12 cellular contexts compared by ENCODE assay signal in the genomic region with DNA sequence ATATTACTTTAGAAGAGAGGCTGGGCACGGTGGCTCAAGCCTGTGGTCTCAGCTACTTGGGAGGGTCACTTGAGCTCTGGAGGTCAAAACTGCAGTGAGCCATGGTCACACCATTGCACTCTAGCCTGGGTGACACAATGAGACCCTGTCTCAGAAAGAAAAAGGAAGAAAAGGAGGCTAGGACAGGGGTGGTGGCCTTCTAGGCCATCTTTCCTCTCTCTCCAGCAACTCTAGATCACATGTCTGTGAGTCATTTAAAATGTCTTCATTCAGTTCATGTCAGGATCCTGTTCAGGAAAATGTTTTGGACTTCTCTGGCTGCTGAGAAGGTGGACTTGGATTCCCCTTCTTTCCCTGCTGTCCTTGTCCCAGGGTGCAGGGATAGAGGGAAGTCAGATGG. TPM values are rescaled to one million over a fixed set of nuclear protein-coding genes. Genes with fewer than 3 reads are reported as not detected.
DNase-seq lines count a peak whose midpoint lies in the region; ATAC-seq, FAIRE-seq and TF ChIP-seq lines count a peak whose summit lies in the region.
"Had no signal": no experiment of that assay in that cellular context is flagged by ENCODE, and none has a peak within 500 bp of the region (broad histone marks: within the 10 kb centered on the region; RNA-seq: fewer than 3 reads in every experiment).

No MANE protein-coding gene starts in this region.

- H3K79me2 ChIP-seq in K562 (ENCODE audit: control insufficient read depth, insufficient read depth, low read length): no peaks in the 10 kb centered on the region

- in situ Hi-C loops in K562 (cut with MboI): no loop called here

- TF ChIP-seq CTCF in K562 (IDR thresholded peaks at IDR 0.05 in 2 of 3, conservative IDR thresholded peaks at IDR 0.05 in 1 of 3; ENCODE audit: insufficient read depth in 2 of 3, low read depth in 1 of 3, low read length in 3 of 3) (no peak), tibial artery (IDR thresholded peaks at IDR 0.05) (no peak)

- no peaks in the 10 kb centered on the region for H3K9me3 Mint-ChIP-seq in activated naive CD4-positive, alpha-beta T cell treated with anti-CD3 and anti-CD28 coated beads, Interleukin-2, amount 50 U/mL, for 72 hours
- H3K9me3 Mint-ChIP-seq: activated CD4-positive, alpha-beta T cell treated with anti-CD3 and anti-CD28 coated beads, Interleukin-2, amount 10 ng/mL, durations not matched to agents 24 days and 14 days had no signal

- peaks cover 0 to 12% of the 10 kb centered on the region in 2 donors for H3K36me3 Mint-ChIP-seq in activated naive CD4-positive, alpha-beta T cell treated with anti-CD3 and anti-CD28 coated beads, Interleukin-2, amount 50 U/mL, for 72 hours

- no peak for TF ChIP-seq POLR2A in K562 (conservative IDR thresholded peaks at IDR 0.05)

- peak overlapping the region in 1 of 2 experiments; percentile 2; a peak in 1 of 4 replicates for H3K9ac ChIP-seq in K562 (ENCODE audit: insufficient read depth in 1 of 2, low read depth in 2 of 2, low read length in 2 of 2)
- H3K9ac ChIP-seq in subcutaneous abdominal adipose tissue (ENCODE audit: low read length in 5 of 5): no peak overlapping the region

- H3K27ac Mint-ChIP-seq in activated naive CD4-positive, alpha-beta T cell treated with anti-CD3 and anti-CD28 coated beads, Interleukin-2, amount 50 U/mL, for 72 hours: peak overlapping the region; percentile 56 to 81
- H3K27ac Mint-ChIP-seq: activated CD4-positive, alpha-beta T cell treated with anti-CD3 and anti-CD28 coated beads, Interleukin-2, amount 10 ng/mL, durations not matched to agents 24 days and 14 days had no signal

- H3K36me3 ChIP-seq in K562 (ENCODE audit: control insufficient read depth, insufficient read depth, low read length) (peaks cover 75% of the 10 kb centered on the region), subcutaneous abdominal adipose tissue (ENCODE audit: control insufficient read depth in 5 of 5, insufficient read depth in 5 of 5, low read length in 5 of 5) (peaks cover 4 to 62% (median 32%) of the 10 kb centered on the region in 5 donors), tibial artery (peaks cover 19 to 79% (median 28%) of the 10 kb centered on the region in 3 donors)

- H3K4me3 ChIP-seq in K562 (no peak overlapping the region), subcutaneous abdominal adipose tissue (ENCODE audit: low read depth in 1 of 5, low read length in 5 of 5) (no peak overlapping the region), tibial artery (no peak overlapping the region)
- H3K4me3 ChIP-seq: vagina had no signal

- H3K27ac ChIP-seq in K562 (ENCODE audit: extremely low read depth, low read depth, low read length) (no peak overlapping the region; the same call in 2 of the 3 replicates), subcutaneous abdominal adipose tissue (ENCODE audit: low read depth, low read length) (peak overlapping the region; percentile 2), tibial artery (peak overlapping the region in 1 of 2 donors; percentile 16)
- H3K27ac ChIP-seq: vagina had no signal

- CTCF ChIA-PET in K562 (lab: Yijun Ruan, JAX; ENCODE audit: low intra/inter-chr PET ratio): no interaction called here

- TF ChIP-seq RAD21 in K562 (CRISPR knock-in tag; conservative IDR thresholded peaks at IDR 0.05 in 1 of 2, IDR thresholded peaks at IDR 0.05 in 1 of 2): no peak

- no TSS peak for BruUV-seq in K562 (replicated peaks; lab: Mats Ljungman, UMichigan)

- POLR2A ChIA-PET in K562 (lab: Yijun Ruan, JAX): interaction anchor here (3.1 kb wide), 1 partner anchor 9 kb away, joined by 9 read pairs; no protein-coding TSS in a partner anchor

- no peaks in the 10 kb centered on the region for H3K9me1 ChIP-seq in K562 (ENCODE audit: control insufficient read depth, insufficient read depth, low read length)

- intact Hi-C loops in K562 (cut with micrococcal nuclease): no loop called here
- intact Hi-C loops in tibial artery (cut with DNase I; ENCODE audit: low total_unique reads): no loop called here

- no peaks in the 10 kb centered on the region; the same call in 1 of the 2 replicates for H4K20me1 ChIP-seq in K562 (replicated peaks; ENCODE audit: control insufficient read depth, insufficient read depth, low read length)

- WGBS in K562 (ENCODE audit: insufficient coverage, low coverage, missing lambda C conversion rate): 80% methylated on average over 1 of the region's 1 CpG

- H3K9me3 ChIP-seq in K562 (replicated peaks; ENCODE audit: control insufficient read depth, insufficient read depth, low read depth, low read length): no peaks in the 10 kb centered on the region
- H3K9me3 ChIP-seq in subcutaneous abdominal adipose tissue (ENCODE audit: control insufficient read depth in 5 of 5, low read length in 5 of 5): no peaks in the 10 kb centered on the region
- no peaks in the 10 kb centered on the region for H3K9me3 ChIP-seq in tibial artery
- H3K9me3 ChIP-seq: BE2C, vagina had no signal

- no peak for DNase-seq in activated naive CD4-positive, alpha-beta T cell treated with anti-CD3 and anti-CD28 coated beads, Interleukin-2, amount 50 U/mL, for 72 hours (ENCODE audit: low spot score in 2 of 2)
- no peak for DNase-seq in activated naive CD4-positive, alpha-beta T cell (lab: John Stamatoyannopoulos, UW)
- DNase-seq in K562 (ENCODE audit: extremely low read depth in 1 of 4, low spot score in 3 of 4) (no peak), left lobe of liver (ENCODE audit: low spot score) (peak; percentile 38), tibial artery (no peak)
- no peak for DNase-seq in activated effector memory CD4-positive, alpha-beta T cell treated with Interleukin-2 at 50 U/mL for 16 hours
- no peak for DNase-seq in stimulated activated CD4-positive, alpha-beta T cell treated with anti-CD3 and anti-CD28 coated beads, Interleukin-4, amount 100 ng/mL, for 1 hour
- DNase-seq: activated CD4-positive, alpha-beta T cell treated with anti-CD3 and anti-CD28 coated beads, Interleukin-2, amount 10 ng/mL, durations not matched to agents 24 days and 14 days; BE2C; NCI-H2107 had no signal

- H3K27me3 ChIP-seq in K562 (ENCODE audit: control insufficient read depth in 2 of 2, insufficient read depth in 2 of 2, low read length in 2 of 2) (no peaks in the 10 kb centered on the region), subcutaneous abdominal adipose tissue (ENCODE audit: control insufficient read depth in 5 of 5, insufficient read depth in 4 of 5, low read length in 5 of 5) (no peaks in the 10 kb centered on the region), tibial artery (no peaks in the 10 kb centered on the region)
- H3K27me3 ChIP-seq: BE2C, vagina had no signal

- H3K4me2 ChIP-seq in K562 (ENCODE audit: insufficient read depth, low read length): no peak overlapping the region

- no peak for FAIRE-seq in K562 (lab: Jason Lieb, UNC)

- no peak for ATAC-seq in activated naive CD4-positive, alpha-beta T cell treated with anti-CD3 and anti-CD28 coated beads, Interleukin-2, amount 50 U/mL, for 72 hours
- ATAC-seq in K562: no peak
- no peak for ATAC-seq in left lobe of liver

- no peaks in the 10 kb centered on the region for H3K4me1 ChIP-seq in K562 (replicated peaks in 1 of 2; ENCODE audit: control insufficient read depth in 2 of 2, insufficient read depth in 2 of 2, low read length in 2 of 2)
- H3K4me1 ChIP-seq in subcutaneous abdominal adipose tissue (ENCODE audit: control insufficient read depth in 5 of 5, insufficient read depth in 5 of 5, low read length in 5 of 5): peaks cover 5 to 42% (median 23%) of the 10 kb centered on the region in 5 donors
- peaks cover 0 to 17% (median 1%) of the 10 kb centered on the region in 4 donors for H3K4me1 ChIP-seq in tibial artery
- H3K4me1 ChIP-seq: BE2C, vagina had no signal

- no peak for TF ChIP-seq EP300 in K562 (IDR thresholded peaks at IDR 0.05; ENCODE audit: low read length)

- no peak overlapping the region for H2AFZ ChIP-seq in K562 (ENCODE audit: low read depth, low read length)

TF ChIP-seq in K562, 482 proteins besides CTCF, POLR2A, EP300 and RAD21:
- TF ChIP-seq ZBTB1 (CRISPR knock-in tag; IDR thresholded peaks at IDR 0.05; ENCODE audit: borderline replicate concordance, low read depth) (no peak), TARDBP (IDR thresholded peaks at IDR 0.05) (no peak), WHSC1 (IDR thresholded peaks at IDR 0.05; ENCODE audit: low read length) (no peak), FOSL1 (tag; conservative IDR thresholded peaks at IDR 0.05) (peak; percentile 57), ZNF584 (CRISPR knock-in tag; IDR thresholded peaks at IDR 0.05; ENCODE audit: low read depth) (peak; percentile 42; the same call in 1 of the 2 replicates)

RNA-seq across cellular contexts. Expression of a gene that starts 53.3 kb away (rescaled TPM):
- 10 to 100 TPM; 31.4 to 37.9 TPM for total RNA-seq in activated naive CD4-positive, alpha-beta T cell treated with anti-CD3 and anti-CD28 coated beads, Interleukin-2, amount 50 U/mL, for 72 hours
- 221 and 294 TPM in 2 replicates for total RNA-seq in K562 (2011; cell fraction: chromatin; rRNA removed; ENCODE audit: low replicate concordance)
- total RNA-seq in K562 (2011; cell fraction: nucleolus; rRNA removed): 104 and 111 TPM in 2 replicates
- total RNA-seq in K562 (2011; cell fraction: nucleoplasm; rRNA removed): 162 and 166 TPM in 2 replicates
- total RNA-seq in K562 (2014; rRNA removed) (24.9 and 26.0 TPM in 2 replicates), K562 (2014; rRNA removed; fragmentation: Illumina TruSeq; extraction: Trizol) (28.5 and 31.6 TPM in 2 replicates), K562 (2015; rRNA removed; fragmentation: Illumina TruSeq; extraction: Trizol) (28.9 and 30.3 TPM in 2 replicates), K562 (2021) (33.1 and 38.4 TPM in 2 replicates), left lobe of liver (21.9 TPM)
- polyA plus RNA-seq in K562 (2011; rRNA removed) (41.5 and 48.0 TPM in 2 replicates), K562 (2014; fragmentation: Illumina TruSeq; extraction: Trizol) (36.2 and 39.5 TPM in 2 replicates), K562 (2014; fragmentation: Nextera tagmentation; extraction: Ambion mirVana) (10 to 100 TPM in 1 of 2 experiments, 1 to 10 TPM in 1; 9.9 to 13.3 TPM), K562 (2014; rRNA removed) (27.4 and 31.0 TPM in 2 replicates)
- 42.0 and 45.8 TPM in 2 replicates for polyA plus RNA-seq in K562 (2011; cell fraction: cytosol; rRNA removed)
- 107 and 119 TPM in 2 replicates for polyA plus RNA-seq in K562 (2011; cell fraction: nucleus; rRNA removed)
- 26.5 and 28.1 TPM in 2 replicates for polyA plus RNA-seq in K562 (2012)
- 76.5 and 78.4 TPM in 2 replicates for polyA minus RNA-seq in K562 (2011; rRNA and poly(A)+ RNA removed)
- 27.9 and 43.6 TPM in 2 replicates for polyA minus RNA-seq in K562 (2011; cell fraction: cytosol; rRNA and poly(A)+ RNA removed)
- 46.0 and 70.8 TPM in 2 replicates for polyA minus RNA-seq in K562 (2011; cell fraction: nucleus; rRNA and poly(A)+ RNA removed)
